16 cellular contexts compared by ENCODE assay signal in the genomic region with DNA sequence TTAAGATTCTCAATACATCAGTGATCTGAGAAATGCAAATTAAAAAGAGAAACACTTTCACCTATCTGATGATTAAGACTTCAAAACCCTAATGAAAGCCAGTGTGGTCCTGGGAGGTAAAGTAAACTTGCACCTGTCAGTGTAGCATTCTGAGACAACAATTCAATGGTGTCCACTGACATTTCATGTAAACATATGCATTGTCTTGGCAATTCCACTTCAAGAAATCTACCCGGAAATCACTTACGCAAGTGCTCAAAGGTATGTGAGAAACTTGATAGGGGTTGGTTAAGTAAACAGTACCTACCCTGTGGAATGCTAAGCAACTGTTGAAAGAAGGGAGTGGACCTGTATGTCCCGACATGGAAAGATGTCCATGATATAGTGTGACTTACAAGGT. TPM values are rescaled to one million over a fixed set of nuclear protein-coding genes. Genes with fewer than 3 reads are reported as not detected.
DNase-seq lines count a peak whose midpoint lies in the region; ATAC-seq and TF ChIP-seq lines count a peak whose summit lies in the region.
"Had no signal": no experiment of that assay in that cellular context is flagged by ENCODE, and none has a peak within 500 bp of the region (broad histone marks: within the 10 kb centered on the region; RNA-seq: fewer than 3 reads in every experiment).

No MANE protein-coding gene starts in this region.

- TF ChIP-seq RAD21 in SK-N-SH (IDR thresholded peaks at IDR 0.05; ENCODE audit: low read length), result no peak

- H3K9me3 ChIP-seq in OCI-LY3 (ENCODE audit: insufficient read depth, low read length) (no peaks in the 10 kb centered on the region), spleen (peaks cover 0 to 12% (median 10%) of the 10 kb centered on the region in 8 donors), SK-N-SH (no peaks in the 10 kb centered on the region)

- intact Hi-C loops in spleen (cut with DNase I; ENCODE audit: low total_unique reads), result no loop called here

- no peak overlapping the region for H3K4me3 ChIP-seq in OCI-LY3 (ENCODE audit: low read length)
- peak overlapping the region in 4 of 8 donors; percentile 6 to 62 (median 28) for H3K4me3 ChIP-seq in spleen
- H3K4me3 ChIP-seq in SK-N-SH (ENCODE audit: low read depth in 2 of 2, low read length in 1 of 2), result no peak overlapping the region

- no peaks in the 10 kb centered on the region for H4K20me1 ChIP-seq in OCI-LY3 (ENCODE audit: insufficient read depth, low read length)
- H4K20me1 ChIP-seq in SK-N-SH (ENCODE audit: insufficient read depth), result no peaks in the 10 kb centered on the region

- in situ Hi-C loops in G401 (cut with HindIII; ENCODE audit: low sequenced_read_pairs), result no loop called here

- DNase-seq in DMS153 (lab: John Stamatoyannopoulos, UW) (peak; percentile 47), DMS153 treated with DMSO at 0.1 percent for 48 hours (lab: John Stamatoyannopoulos, UW; ENCODE audit: unreplicated experiment) (no peak), spleen (no peak), SK-N-SH (no peak), C1 segment of cervical spinal cord (lab: John Stamatoyannopoulos, UW) (no peak), G401 (ENCODE audit: low spot score) (no peak)
- DNase-seq: activated CD4-positive, CD25-positive, alpha-beta regulatory T cell; activated T-cell treated with anti-CD3 and anti-CD28 coated beads for 4 hours; cortex of kidney; naive thymus-derived CD4-positive, alpha-beta T cell; NCI-H1417 treated with DMSO at 0.1 percent for 48 hours; NK-92 treated with Interleukin-12 subunit alpha and Interleukin-12 subunit beta, amount 100 ng/mL, for 24 hours; substantia nigra had no signal

- CTCF ChIA-PET in SK-N-SH (lab: Yijun Ruan, JAX), result interaction anchor here (0.7 to 9.6 kb wide), 8 partner anchors 13 to 118 kb away, joined by 3 to 65 read pairs (median 4); no protein-coding TSS in a partner anchor

- H3K27me3 ChIP-seq in OCI-LY3 (ENCODE audit: low read depth, low read length), result peaks cover 34% of the 10 kb centered on the region
- H3K27me3 ChIP-seq in spleen (replicated peaks in 1 of 7), result no peaks in the 10 kb centered on the region
- no peaks in the 10 kb centered on the region; the same call in 1 of the 2 replicates for H3K27me3 ChIP-seq in SK-N-SH (ENCODE audit: insufficient read depth)

- H3K36me3 ChIP-seq in OCI-LY3 (replicated peaks; ENCODE audit: low read depth, low read length) (no peaks in the 10 kb centered on the region), spleen (no peaks in the 10 kb centered on the region), SK-N-SH (replicated peaks in 1 of 2; ENCODE audit: control insufficient read depth in 1 of 2, insufficient read depth in 2 of 2, low read length in 1 of 2) (no peaks in the 10 kb centered on the region)

- peak overlapping the region; percentile 45 for H3K4me2 ChIP-seq in OCI-LY3 (ENCODE audit: low read length)
- no peak overlapping the region for H3K4me2 ChIP-seq in SK-N-SH

- peaks cover 9% of the 10 kb centered on the region for H3F3A ChIP-seq in SK-N-SH (replicated peaks; ENCODE audit: insufficient read depth)

- WGBS in spleen, 5 donors, result 42 to 73% (median 44%) methylated on average over 3 of the region's 3 CpGs
- WGBS in SK-N-SH (ENCODE audit: low lambda C conversion rate), result 73% methylated on average over 3 of the region's 3 CpGs

- POLR2A ChIA-PET in SK-N-SH (lab: Yijun Ruan, JAX), result no interaction called here

- TF ChIP-seq POLR2A in spleen (IDR thresholded peaks at IDR 0.05), result no peak

- peak; percentile 50 for ATAC-seq in esophagus mucosa
- ATAC-seq: naive thymus-derived CD4-positive, alpha-beta T cell had no signal

- H3K9me2 ChIP-seq in SK-N-SH, result no peaks in the 10 kb centered on the region

- H3K79me2 ChIP-seq in OCI-LY3 (ENCODE audit: low read length), result no peaks in the 10 kb centered on the region
- no peaks in the 10 kb centered on the region for H3K79me2 ChIP-seq in SK-N-SH (ENCODE audit: insufficient read depth)

- H2AFZ ChIP-seq in OCI-LY3 (ENCODE audit: low read depth, low read length), result no peak overlapping the region
- H2AFZ ChIP-seq in SK-N-SH (ENCODE audit: low read depth), result no peak overlapping the region

- no peak for TF ChIP-seq EP300 in SK-N-SH (IDR thresholded peaks at IDR 0.05; ENCODE audit: borderline replicate concordance in 1 of 2, low read depth in 1 of 2, low read length in 1 of 2)

- H3K9ac ChIP-seq in OCI-LY3 (ENCODE audit: low read length), result no peak overlapping the region
- no peak overlapping the region for H3K9ac ChIP-seq in SK-N-SH

- no peak for TF ChIP-seq CTCF in OCI-LY3 (IDR thresholded peaks at IDR 0.05; ENCODE audit: low read depth, low read length)
- TF ChIP-seq CTCF in spleen (IDR thresholded peaks at IDR 0.05 in 8 of 11, conservative IDR thresholded peaks at IDR 0.05 in 3 of 11), result no peak
- TF ChIP-seq CTCF in SK-N-SH (IDR thresholded peaks at IDR 0.05), result no peak

- peaks cover 16% of the 10 kb centered on the region for H3K4me1 ChIP-seq in OCI-LY3 (ENCODE audit: low read length)
- peaks cover 0 to 34% (median 9%) of the 10 kb centered on the region in 6 donors for H3K4me1 ChIP-seq in spleen
- H3K4me1 ChIP-seq in SK-N-SH (ENCODE audit: control insufficient read depth in 1 of 2, insufficient read depth in 2 of 2, low read depth in 1 of 2, low read length in 1 of 2), result peaks cover 0 to 14% of the 10 kb centered on the region in 2 experiments; a peak in 3 of 4 replicates

- H3K27ac ChIP-seq in OCI-LY3 (ENCODE audit: low read length) (no peak overlapping the region), spleen (peak overlapping the region in 5 of 8 donors; percentile 38 to 76 (median 62)), SK-N-SH (ENCODE audit: low read depth in 2 of 2, low read length in 1 of 2) (no peak overlapping the region; a peak in 1 of 4 replicates)
- H3K27ac ChIP-seq: 22Rv1 had no signal

TF ChIP-seq in SK-N-SH, 30 proteins besides CTCF, POLR2A, EP300 and RAD21:
- TF ChIP-seq POLR2AphosphoS5 (IDR thresholded peaks at IDR 0.05; ENCODE audit: low read depth, low read length) (no peak), TEAD4 (IDR thresholded peaks at IDR 0.05; ENCODE audit: borderline replicate concordance, insufficient read depth) (no peak), SIN3A (IDR thresholded peaks at IDR 0.05; ENCODE audit: borderline replicate concordance, low read depth, low read length) (no peak), RCOR1 (IDR thresholded peaks at IDR 0.05; ENCODE audit: low read length) (no peak), NRF1 (IDR thresholded peaks at IDR 0.05; ENCODE audit: low read depth, low read length) (no peak), FOSL2 (IDR thresholded peaks at IDR 0.05; ENCODE audit: borderline replicate concordance, low read depth) (no peak), TCF12 (IDR thresholded peaks at IDR 0.05) (no peak), ELF1 (IDR thresholded peaks at IDR 0.05) (no peak), YY1 (IDR thresholded peaks at IDR 0.05; ENCODE audit: low read depth) (no peak), GABPA (IDR thresholded peaks at IDR 0.05; ENCODE audit: low read depth) (no peak), FOXJ3 (CRISPR knock-in tag; IDR thresholded peaks at IDR 0.05) (no peak)
- TF ChIP-seq, protein P1, sequence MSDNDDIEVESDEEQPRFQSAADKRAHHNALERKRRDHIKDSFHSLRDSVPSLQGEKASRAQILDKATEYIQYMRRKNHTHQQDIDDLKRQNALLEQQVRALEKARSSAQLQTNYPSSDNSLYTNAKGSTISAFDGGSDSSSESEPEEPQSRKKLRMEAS (IDR thresholded peaks at IDR 0.05; ENCODE audit: low read depth), result no peak
- TF ChIP-seq, protein P2, sequence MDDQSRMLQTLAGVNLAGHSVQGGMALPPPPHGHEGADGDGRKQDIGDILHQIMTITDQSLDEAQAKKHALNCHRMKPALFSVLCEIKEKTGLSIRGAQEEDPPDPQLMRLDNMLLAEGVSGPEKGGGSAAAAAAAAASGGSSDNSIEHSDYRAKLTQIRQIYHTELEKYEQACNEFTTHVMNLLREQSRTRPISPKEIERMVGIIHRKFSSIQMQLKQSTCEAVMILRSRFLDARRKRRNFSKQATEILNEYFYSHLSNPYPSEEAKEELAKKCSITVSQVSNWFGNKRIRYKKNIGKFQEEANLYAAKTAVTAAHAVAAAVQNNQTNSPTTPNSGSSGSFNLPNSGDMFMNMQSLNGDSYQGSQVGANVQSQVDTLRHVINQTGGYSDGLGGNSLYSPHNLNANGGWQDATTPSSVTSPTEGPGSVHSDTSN (IDR thresholded peaks at IDR 0.05), result no peak
- TF ChIP-seq, protein P3, sequence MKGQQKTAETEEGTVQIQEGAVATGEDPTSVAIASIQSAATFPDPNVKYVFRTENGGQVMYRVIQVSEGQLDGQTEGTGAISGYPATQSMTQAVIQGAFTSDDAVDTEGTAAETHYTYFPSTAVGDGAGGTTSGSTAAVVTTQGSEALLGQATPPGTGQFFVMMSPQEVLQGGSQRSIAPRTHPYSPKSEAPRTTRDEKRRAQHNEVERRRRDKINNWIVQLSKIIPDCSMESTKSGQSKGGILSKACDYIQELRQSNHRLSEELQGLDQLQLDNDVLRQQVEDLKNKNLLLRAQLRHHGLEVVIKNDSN (IDR thresholded peaks at IDR 0.05; ENCODE audit: borderline replicate concordance, low read depth), result no peak

RNA-seq across cellular contexts. Expression of a gene that starts 2.1 kb away (rescaled TPM):
- total RNA-seq in esophagus mucosa, result 16.9 TPM
- total RNA-seq in spleen, result 10 to 100 TPM in 6 of 7 donors, 1 to 10 TPM in 1; 6.1 to 25.3 (median 13.5) TPM
- 10 to 100 TPM in 1 of 3 donors, 1 to 10 TPM in 2; 2.3 to 13.2 (median 4.8) TPM for polyA plus RNA-seq in spleen
- not detected in 2 replicates for polyA plus RNA-seq in SK-N-SH (2012; rRNA removed)
- not detected in 2 replicates for polyA plus RNA-seq in SK-N-SH (2012; cell fraction: cytosol; rRNA removed)
- 0.11 TPM in 1 of 2 replicates, not detected in the other for polyA plus RNA-seq in SK-N-SH (2012; cell fraction: nucleus; rRNA removed)
- total RNA-seq in G401 (2014; rRNA removed; shearing (Covaris generic)), result not detected in 2 replicates

RNA-seq across cellular contexts. Expression of a gene that starts 55.8 kb away (rescaled TPM):
- 24.0 TPM for total RNA-seq in esophagus mucosa
- 10 to 100 TPM in 3 of 7 donors, 1 to 10 TPM in 4; 8.1 to 15.7 (median 9.8) TPM for total RNA-seq in spleen
- 1 to 10 TPM; 1.1 to 4.8 (median 1.3) TPM for polyA plus RNA-seq in spleen
- 0.57 and 0.94 TPM in 2 replicates for polyA plus RNA-seq in SK-N-SH (2012; rRNA removed)
- polyA plus RNA-seq in SK-N-SH (2012; cell fraction: cytosol; rRNA removed), result 0.44 and 0.60 TPM in 2 replicates
- 0.49 and 1.7 TPM in 2 replicates for polyA plus RNA-seq in SK-N-SH (2012; cell fraction: nucleus; rRNA removed)
- total RNA-seq in G401 (2014; rRNA removed; shearing (Covaris generic)), result 14.3 and 30.6 TPM in 2 replicates
- polyA plus RNA-seq: naive thymus-derived CD4-positive, alpha-beta T cell had no signal

Comparison
In these comparisons a context has a peak if more than half of its experiments do, and no peak if none do; other contexts are left out.
1. H3K27ac ChIP-seq: peak in spleen (5 of 8); none in OCI-LY3 (single experiment) and SK-N-SH (0 of 2).